Comparison of ENCODE assay signal across 8 cellular contexts in genomic region chr17:29807520-29808361, GRCh38.
A peak's percentile ranks its signal among the peaks of the same experiment; 100 is the strongest.
DNase-seq lines count a peak whose midpoint lies in the region; ATAC-seq and TF ChIP-seq lines count a peak whose summit lies in the region.

No MANE protein-coding gene starts in this region.

- H3K9ac ChIP-seq in SK-N-MC (ENCODE audit: insufficient read length), result no peak overlapping the region

- no peaks in the 10 kb centered on the region for H3K9me3 ChIP-seq in SK-N-MC (ENCODE audit: low read depth, low read length)
- no peaks in the 10 kb centered on the region for H3K9me3 ChIP-seq in gastroesophageal sphincter
- H3K9me3 ChIP-seq in transverse colon, result no peaks in the 10 kb centered on the region

- WGBS in gastroesophageal sphincter (ENCODE audit: low coverage in 1 of 2), 2 donors, result 42 to 61% methylated on average over 6 to 13 of the region's 14 CpGs
- 0 to 68% methylated on average over 3 to 14 of the region's 14 CpGs for WGBS in transverse colon (ENCODE audit: low coverage in 1 of 2), 2 donors

- H3K4me3 ChIP-seq in Jurkat, Clone E6-1 (ENCODE audit: low read length), result no peak overlapping the region
- H3K4me3 ChIP-seq in SK-N-MC (no peak overlapping the region), gastroesophageal sphincter (no peak overlapping the region), transverse colon (no peak overlapping the region)

- peak; percentile 80 for DNase-seq in D341Med (ENCODE audit: low spot score)
- DNase-seq in Jurkat, Clone E6-1 (ENCODE audit: low read depth, low spot score), result peak; percentile 52
- peak; percentile 34 for DNase-seq in SK-N-MC (ENCODE audit: low read depth, low spot score)
- peak; percentile 6 to 49 (median 37) for DNase-seq in activated naive CD4-positive, alpha-beta T cell (lab: John Stamatoyannopoulos, UW)
- DNase-seq in osteocyte (ENCODE audit: extremely low spot score, unreplicated experiment), result peak; percentile 88
- peak; percentile 74 for DNase-seq in transverse colon

- TF ChIP-seq POLR2A in gastroesophageal sphincter (IDR thresholded peaks at IDR 0.05), result no peak
- no peak for TF ChIP-seq POLR2A in transverse colon (IDR thresholded peaks at IDR 0.05)

- H3K4me1 ChIP-seq in gastroesophageal sphincter, result no peaks in the 10 kb centered on the region
- peaks cover 0 to 4% (median 2%) of the 10 kb centered on the region in 4 donors for H3K4me1 ChIP-seq in transverse colon

- TF ChIP-seq EP300 in gastroesophageal sphincter (IDR thresholded peaks at IDR 0.05), result no peak
- no peak for TF ChIP-seq EP300 in transverse colon (IDR thresholded peaks at IDR 0.05; ENCODE audit: low read depth)

- intact Hi-C loops in transverse colon (cut with DNase I; ENCODE audit: low total_unique reads), result loop anchor here (2.0 to 5.0 kb wide), 2 partner anchors 123 to 285 kb away; partner anchors contain the start of gene SSH2

- no peak overlapping the region for H3K4me3 Mint-ChIP-seq in osteocyte (ENCODE audit: unreplicated experiment)

- in situ Hi-C loops in transverse colon (cut with MboI; ENCODE audit: low pct_ligation_motif_present in 1 of 4, low pct_unique_long_range_greater_than_20kb in 1 of 4, low sequenced_read_pairs in 3 of 4), result loop anchor here (5.0 to 25.0 kb wide), 4 partner anchors 125 to 280 kb away; partner anchors contain the start of gene SSH2 (in 4 of the 4)

- H3K36me3 Mint-ChIP-seq in osteocyte (ENCODE audit: unreplicated experiment), result no peaks in the 10 kb centered on the region

- H3K36me3 ChIP-seq in SK-N-MC (ENCODE audit: insufficient read depth, low read length) (no peaks in the 10 kb centered on the region), gastroesophageal sphincter (no peaks in the 10 kb centered on the region), transverse colon (no peaks in the 10 kb centered on the region)

- H3K27me3 Mint-ChIP-seq in osteocyte (ENCODE audit: unreplicated experiment), result no peaks in the 10 kb centered on the region

- H3K27ac Mint-ChIP-seq in osteocyte (ENCODE audit: unreplicated experiment), result no peak overlapping the region

- H3K9me3 Mint-ChIP-seq in osteocyte (ENCODE audit: unreplicated experiment), result no peaks in the 10 kb centered on the region

- no peaks in the 10 kb centered on the region for H3K4me1 Mint-ChIP-seq in osteocyte (ENCODE audit: unreplicated experiment)

- no peak overlapping the region for H3K27ac ChIP-seq in SK-N-MC
- no peak overlapping the region for H3K27ac ChIP-seq in gastroesophageal sphincter
- no peak overlapping the region for H3K27ac ChIP-seq in transverse colon

- ATAC-seq in gastroesophageal sphincter, result peak; percentile 67
- ATAC-seq in GM19035 (IDR thresholded peaks at IDR 0.05; ENCODE audit: unreplicated experiment), result no peak

- TF ChIP-seq CTCF in gastroesophageal sphincter (IDR thresholded peaks at IDR 0.05) (peak; percentile 54 to 87 (median 76)), osteocyte (IDR thresholded peaks at IDR 0.05) (peak; percentile 84), transverse colon (IDR thresholded peaks at IDR 0.05) (peak; percentile 73 to 83 (median 77))

- H3K27me3 ChIP-seq in gastroesophageal sphincter (no peaks in the 10 kb centered on the region), transverse colon (no peaks in the 10 kb centered on the region)

Comparison
In these comparisons a context has a peak if more than half of its experiments do, and no peak if none do; other contexts are left out.
1. DNase-seq: peak in every context shown above with its lines; median percentile 88 in osteocyte; 80 in D341Med; 74 in transverse colon; 52 in Jurkat, Clone E6-1; 37 in activated naive CD4-positive, alpha-beta T cell; 34 in SK-N-MC.